ENCODE assay signal across 13 cellular contexts in the genomic region with DNA sequence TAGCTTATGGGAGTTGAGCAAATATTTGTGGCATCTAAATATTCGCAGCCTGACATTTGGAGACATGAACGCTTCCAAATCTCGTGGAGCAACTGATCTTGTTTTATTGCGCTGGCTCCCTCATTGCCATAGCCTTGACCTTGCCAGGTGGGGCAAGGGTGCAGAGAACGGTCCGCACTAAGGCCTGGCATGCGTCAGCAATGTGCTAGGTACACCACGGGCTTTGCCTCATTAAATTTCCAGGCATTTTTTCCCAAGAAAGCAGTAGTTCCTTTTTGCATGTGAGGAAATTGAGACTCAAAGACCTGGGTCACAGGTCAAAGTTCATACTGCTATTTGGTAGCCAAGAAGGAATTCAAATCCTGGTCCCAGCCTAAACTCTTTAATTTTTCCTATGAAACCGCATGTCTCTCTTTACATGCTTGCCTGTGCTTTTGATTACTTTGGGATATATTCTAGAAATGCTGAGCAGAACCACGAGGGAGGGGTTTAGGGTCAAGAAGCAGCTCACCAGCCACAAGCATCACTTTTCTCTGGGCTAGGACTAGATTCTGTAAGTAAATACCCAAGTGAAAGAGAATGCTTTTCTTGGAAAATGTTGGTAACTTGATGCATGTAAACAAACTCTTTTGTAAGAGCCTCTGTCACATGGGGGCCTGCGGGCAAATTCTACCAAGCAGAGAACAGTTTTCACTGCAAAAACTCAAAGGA.
DNase-seq lines count a peak whose midpoint lies in the region; ATAC-seq and TF ChIP-seq lines count a peak whose summit lies in the region.
"Had no signal": no experiment of that assay in that cellular context is flagged by ENCODE, and none has a peak within 500 bp of the region (broad histone marks: within the 10 kb centered on the region; RNA-seq: fewer than 3 reads in every experiment).

No MANE protein-coding gene starts in this region.

- no peaks in the 10 kb centered on the region for H3K9me3 ChIP-seq in parathyroid adenoma (ENCODE audit: control insufficient read depth, low read length)
- no peaks in the 10 kb centered on the region for H3K9me3 ChIP-seq in thymus (ENCODE audit: control insufficient read depth)
- H3K9me3 ChIP-seq: BLaER1 treated with 17β-estradiol and CSF1 and Interleukin-3, amounts not matched to agents 10 nM and 100 nM had no signal

- H3K4me3 ChIP-seq in parathyroid adenoma (ENCODE audit: low read depth, low read length) (no peak overlapping the region), thymus (ENCODE audit: low read length) (no peak overlapping the region)
- H3K4me3 ChIP-seq: BLaER1 treated with 17β-estradiol and CSF1 and Interleukin-3, amounts not matched to agents 10 nM and 100 nM; GM12878 had no signal

- no peak overlapping the region for H3K9ac ChIP-seq in parathyroid adenoma
- H3K9ac ChIP-seq: BLaER1 treated with 17β-estradiol and CSF1 and Interleukin-3, amounts not matched to agents 10 nM and 100 nM had no signal

- ATAC-seq in SK-N-SH treated with all-trans-retinoic acid at 6 μM for 48 hours: no peak
- ATAC-seq: GM12878 had no signal

- H2AFZ ChIP-seq in parathyroid adenoma: peak overlapping the region; percentile 36

- H3K4me1 ChIP-seq in parathyroid adenoma: peaks cover 39% of the 10 kb centered on the region
- peaks cover 3% of the 10 kb centered on the region for H3K4me1 ChIP-seq in thymus (ENCODE audit: control insufficient read depth, insufficient read depth, low read length)
- H3K4me1 ChIP-seq: BLaER1 treated with 17β-estradiol and CSF1 and Interleukin-3, amounts not matched to agents 10 nM and 100 nM had no signal

- H3K79me2 ChIP-seq in parathyroid adenoma: no peaks in the 10 kb centered on the region

- no peak for TF ChIP-seq CTCF in parathyroid adenoma (IDR thresholded peaks at IDR 0.05)

- H3K4me2 ChIP-seq in parathyroid adenoma (ENCODE audit: low read length): no peak overlapping the region
- H3K4me2 ChIP-seq: BLaER1 treated with 17β-estradiol and CSF1 and Interleukin-3, amounts not matched to agents 10 nM and 100 nM had no signal

- H3K27me3 ChIP-seq in parathyroid adenoma (ENCODE audit: control insufficient read depth, insufficient read depth, low read length) (no peaks in the 10 kb centered on the region), thymus (ENCODE audit: control insufficient read depth, insufficient read depth) (no peaks in the 10 kb centered on the region)
- H3K27me3 ChIP-seq: BLaER1 treated with 17β-estradiol and CSF1 and Interleukin-3, amounts not matched to agents 10 nM and 100 nM had no signal

- DNase-seq in ELF-1 (ENCODE audit: low read depth, low spot score) (peak; percentile 22), fibroblast of gingiva (ENCODE audit: low read depth) (peak; percentile 27), NCI-H1417 (lab: John Stamatoyannopoulos, UW) (no peak), NCI-H2196 treated with DMSO at 0.1 percent for 48 hours (lab: John Stamatoyannopoulos, UW; ENCODE audit: unreplicated experiment) (no peak)
- DNase-seq: AML-193; CD4-positive, CD25-positive, alpha-beta regulatory T cell; H7 had no signal

- H3K27ac ChIP-seq in parathyroid adenoma (peak overlapping the region; percentile 93), thymus (ENCODE audit: low read depth) (peak overlapping the region; percentile 2)
- H3K27ac ChIP-seq: BLaER1 treated with 17β-estradiol and CSF1 and Interleukin-3, amounts not matched to agents 10 nM and 100 nM; HL-60 had no signal

- WGBS in thymus: 97% methylated on average over 11 of the region's 11 CpGs

- H3K36me3 ChIP-seq in parathyroid adenoma (ENCODE audit: control insufficient read depth, insufficient read depth, low read length) (no peaks in the 10 kb centered on the region), thymus (ENCODE audit: control insufficient read depth, insufficient read depth) (no peaks in the 10 kb centered on the region)
- H3K36me3 ChIP-seq: BLaER1 treated with 17β-estradiol and CSF1 and Interleukin-3, amounts not matched to agents 10 nM and 100 nM had no signal

TF ChIP-seq in SK-N-SH treated with all-trans-retinoic acid at 6 μM for 48 hours, 23 proteins besides CTCF, POLR2A, EP300 and RAD21:
- no peak for TF ChIP-seq OSR1 (CRISPR knock-in tag; IDR thresholded peaks at IDR 0.05)
- no peak for TF ChIP-seq TCF4 (CRISPR knock-in tag; IDR thresholded peaks at IDR 0.05; ENCODE audit: borderline replicate concordance)
- no peak for TF ChIP-seq RARB (CRISPR knock-in tag; IDR thresholded peaks at IDR 0.05)
- no peak for TF ChIP-seq ZNF565 (CRISPR knock-in tag; conservative IDR thresholded peaks at IDR 0.05; ENCODE audit: low read depth)
- no peak for TF ChIP-seq CSDC2 (CRISPR knock-in tag; IDR thresholded peaks at IDR 0.05)
- TF ChIP-seq, protein P1, sequence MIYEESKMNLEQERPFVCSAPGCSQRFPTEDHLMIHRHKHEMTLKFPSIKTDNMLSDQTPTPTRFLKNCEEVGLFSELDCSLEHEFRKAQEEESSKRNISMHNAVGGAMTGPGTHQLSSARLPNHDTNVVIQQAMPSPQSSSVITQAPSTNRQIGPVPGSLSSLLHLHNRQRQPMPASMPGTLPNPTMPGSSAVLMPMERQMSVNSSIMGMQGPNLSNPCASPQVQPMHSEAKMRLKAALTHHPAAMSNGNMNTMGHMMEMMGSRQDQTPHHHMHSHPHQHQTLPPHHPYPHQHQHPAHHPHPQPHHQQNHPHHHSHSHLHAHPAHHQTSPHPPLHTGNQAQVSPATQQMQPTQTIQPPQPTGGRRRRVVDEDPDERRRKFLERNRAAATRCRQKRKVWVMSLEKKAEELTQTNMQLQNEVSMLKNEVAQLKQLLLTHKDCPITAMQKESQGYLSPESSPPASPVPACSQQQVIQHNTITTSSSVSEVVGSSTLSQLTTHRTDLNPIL (CRISPR knock-in tag; IDR thresholded peaks at IDR 0.05; ENCODE audit: low read depth): no peak
- no peak for TF ChIP-seq ZC3H10 (CRISPR knock-in tag; IDR thresholded peaks at IDR 0.05)
- no peak for TF ChIP-seq TOX (CRISPR knock-in tag; IDR thresholded peaks at IDR 0.05; ENCODE audit: borderline replicate concordance)
- no peak for TF ChIP-seq BACH2 (CRISPR knock-in tag; IDR thresholded peaks at IDR 0.05; ENCODE audit: borderline replicate concordance)
- TF ChIP-seq, protein P2, sequence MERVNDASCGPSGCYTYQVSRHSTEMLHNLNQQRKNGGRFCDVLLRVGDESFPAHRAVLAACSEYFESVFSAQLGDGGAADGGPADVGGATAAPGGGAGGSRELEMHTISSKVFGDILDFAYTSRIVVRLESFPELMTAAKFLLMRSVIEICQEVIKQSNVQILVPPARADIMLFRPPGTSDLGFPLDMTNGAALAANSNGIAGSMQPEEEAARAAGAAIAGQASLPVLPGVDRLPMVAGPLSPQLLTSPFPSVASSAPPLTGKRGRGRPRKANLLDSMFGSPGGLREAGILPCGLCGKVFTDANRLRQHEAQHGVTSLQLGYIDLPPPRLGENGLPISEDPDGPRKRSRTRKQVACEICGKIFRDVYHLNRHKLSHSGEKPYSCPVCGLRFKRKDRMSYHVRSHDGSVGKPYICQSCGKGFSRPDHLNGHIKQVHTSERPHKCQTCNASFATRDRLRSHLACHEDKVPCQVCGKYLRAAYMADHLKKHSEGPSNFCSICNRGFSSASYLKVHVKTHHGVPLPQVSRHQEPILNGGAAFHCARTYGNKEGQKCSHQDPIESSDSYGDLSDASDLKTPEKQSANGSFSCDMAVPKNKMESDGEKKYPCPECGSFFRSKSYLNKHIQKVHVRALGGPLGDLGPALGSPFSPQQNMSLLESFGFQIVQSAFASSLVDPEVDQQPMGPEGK (CRISPR knock-in tag; IDR thresholded peaks at IDR 0.05; ENCODE audit: borderline replicate concordance): no peak
- TF ChIP-seq ZFP30 (CRISPR knock-in tag; IDR thresholded peaks at IDR 0.05): no peak
- no peak for TF ChIP-seq ZNF70 (CRISPR knock-in tag; IDR thresholded peaks at IDR 0.05)
- TF ChIP-seq ESRRG (CRISPR knock-in tag; IDR thresholded peaks at IDR 0.05): no peak
- TF ChIP-seq SNAI2 (CRISPR knock-in tag; IDR thresholded peaks at IDR 0.05): no peak
- no peak for TF ChIP-seq ISL1 (CRISPR knock-in tag; IDR thresholded peaks at IDR 0.05)

Comparison
In these comparisons a context has a peak if more than half of its experiments do, and no peak if none do; other contexts are left out.
1. DNase-seq: peak in ELF-1 (single experiment) and fibroblast of gingiva (single experiment); none in NCI-H1417 (0 of 3) and NCI-H2196 treated with DMSO at 0.1 percent for 48 hours (single experiment).